ENCODE assay signal across 20 cellular contexts in genomic region chr20:48717959-48718223, GRCh38.
DNase-seq lines count a peak whose midpoint lies in the region; ATAC-seq, FAIRE-seq and TF ChIP-seq lines count a peak whose summit lies in the region.
"Had no signal": no experiment of that assay in that cellular context is flagged by ENCODE, and none has a peak within 500 bp of the region (broad histone marks: within the 10 kb centered on the region; RNA-seq: fewer than 3 reads in every experiment).

No MANE protein-coding gene starts in this region.

- H3K4me3 Mint-ChIP-seq in T-helper 1 cell treated with Interleukin-12 subunit alpha and Interleukin-12 subunit beta and Interleukin-4 antibody, amounts not matched to agents 30 μg/mL and 1 μg/mL, for 36 hours, result peak overlapping the region; percentile 60
- no peak overlapping the region for H3K4me3 Mint-ChIP-seq in activated naive CD8-positive, alpha-beta T cell treated with anti-CD3 and anti-CD28 coated beads, Interleukin-2, amount 50 U/mL, for 24 hours

- H3K36me3 Mint-ChIP-seq in T-helper 1 cell treated with Interleukin-12 subunit alpha and Interleukin-12 subunit beta and Interleukin-4 antibody, amounts not matched to agents 30 μg/mL and 1 μg/mL, for 36 hours (ENCODE audit: low read depth), result peaks cover 62% of the 10 kb centered on the region
- H3K36me3 Mint-ChIP-seq in activated naive CD8-positive, alpha-beta T cell treated with anti-CD3 and anti-CD28 coated beads, Interleukin-2, amount 50 U/mL, for 24 hours (ENCODE audit: low read depth), result peaks cover 49% of the 10 kb centered on the region

- H3K27me3 ChIP-seq in neutrophil, result no peaks in the 10 kb centered on the region
- H3K27me3 ChIP-seq: transverse colon had no signal

- no peak for ATAC-seq in activated naive CD8-positive, alpha-beta T cell treated with anti-CD3 and anti-CD28 coated beads, Interleukin-2, amount 50 U/mL, for 24 hours
- ATAC-seq: left lobe of liver had no signal

- H3K27me3 Mint-ChIP-seq in T-helper 1 cell treated with Interleukin-12 subunit alpha and Interleukin-12 subunit beta and Interleukin-4 antibody, amounts not matched to agents 30 μg/mL and 1 μg/mL, for 36 hours (ENCODE audit: low read depth), result no peaks in the 10 kb centered on the region
- no peaks in the 10 kb centered on the region for H3K27me3 Mint-ChIP-seq in activated naive CD8-positive, alpha-beta T cell treated with anti-CD3 and anti-CD28 coated beads, Interleukin-2, amount 50 U/mL, for 24 hours

- peaks cover 63 to 84% of the 10 kb centered on the region in 2 experiments for H3K4me1 ChIP-seq in neutrophil (ENCODE audit: control insufficient read depth in 1 of 2, insufficient read depth in 1 of 2, low read depth in 1 of 2, low read length in 1 of 2)
- H3K4me1 ChIP-seq: parathyroid adenoma had no signal

- H3K9me3 ChIP-seq in neutrophil, result no peaks in the 10 kb centered on the region
- H3K9me3 ChIP-seq: transverse colon had no signal

- H3K9me3 Mint-ChIP-seq in T-helper 1 cell treated with Interleukin-12 subunit alpha and Interleukin-12 subunit beta and Interleukin-4 antibody, amounts not matched to agents 30 μg/mL and 1 μg/mL, for 36 hours, result peaks cover 3% of the 10 kb centered on the region
- no peaks in the 10 kb centered on the region for H3K9me3 Mint-ChIP-seq in activated naive CD8-positive, alpha-beta T cell treated with anti-CD3 and anti-CD28 coated beads, Interleukin-2, amount 50 U/mL, for 24 hours

- peaks cover 77% of the 10 kb centered on the region for H3K36me3 ChIP-seq in neutrophil
- H3K36me3 ChIP-seq: transverse colon had no signal

- H3K4me3 ChIP-seq in neutrophil (ENCODE audit: low read depth in 1 of 2, low read length in 1 of 2), result no peak overlapping the region
- H3K4me3 ChIP-seq: transverse colon had no signal

- peak overlapping the region; percentile 94 for H3K27ac Mint-ChIP-seq in T-helper 1 cell treated with Interleukin-12 subunit alpha and Interleukin-12 subunit beta and Interleukin-4 antibody, amounts not matched to agents 30 μg/mL and 1 μg/mL, for 36 hours
- H3K27ac Mint-ChIP-seq in activated naive CD8-positive, alpha-beta T cell treated with anti-CD3 and anti-CD28 coated beads, Interleukin-2, amount 50 U/mL, for 24 hours, result peak overlapping the region; percentile 97

- peaks cover 90% of the 10 kb centered on the region for H3K4me1 Mint-ChIP-seq in T-helper 1 cell treated with Interleukin-12 subunit alpha and Interleukin-12 subunit beta and Interleukin-4 antibody, amounts not matched to agents 30 μg/mL and 1 μg/mL, for 36 hours (ENCODE audit: low read depth)
- peaks cover 92% of the 10 kb centered on the region for H3K4me1 Mint-ChIP-seq in activated naive CD8-positive, alpha-beta T cell treated with anti-CD3 and anti-CD28 coated beads, Interleukin-2, amount 50 U/mL, for 24 hours

- TF ChIP-seq CTCF in neutrophil (IDR thresholded peaks at IDR 0.05), result no peak

- peak overlapping the region; percentile 9 for H3K27ac ChIP-seq in neutrophil
- H3K27ac ChIP-seq: 22Rv1, parathyroid adenoma, transverse colon had no signal

- DNase-seq in T-helper 1 cell, result no peak
- no peak for DNase-seq in HTR-8/SVneo (ENCODE audit: insufficient read length, low spot score)
- no peak for DNase-seq in activated naive CD8-positive, alpha-beta T cell treated with anti-CD3 and anti-CD28 coated beads, Interleukin-2, amount 50 U/mL, for 24 hours
- no peak for DNase-seq in AG08396 (ENCODE audit: low spot score)
- no peak for DNase-seq in Ammon's horn (ENCODE audit: low spot score)
- DNase-seq in middle frontal gyrus (ENCODE audit: extremely low spot score, low spot score), result no peak
- DNase-seq: foreskin melanocyte; HCEC 1CT; Karpas-422; NCI-H1092 treated with DMSO at 0.1 percent for 48 hours; OCI-M1; SHP77 treated with DMSO at 0.1 percent for 48 hours; stimulated activated CD4-positive, alpha-beta T cell treated with anti-CD3 and anti-CD28 coated beads, Interleukin-4, amount 100 ng/mL, for 24 hours; transverse colon had no signal

- peak; percentile 33 for FAIRE-seq in HTR-8/SVneo (lab: Jason Lieb, UNC)
- FAIRE-seq: colon had no signal
